Comparison of ENCODE assay signal across 19 cellular contexts in genomic region chrX:16587776-16588175, GRCh38.
DNase-seq lines count a peak whose midpoint lies in the region; ATAC-seq, FAIRE-seq and TF ChIP-seq lines count a peak whose summit lies in the region.
"Had no signal": no experiment of that assay in that cellular context is flagged by ENCODE, and none has a peak within 500 bp of the region (broad histone marks: within the 10 kb centered on the region; RNA-seq: fewer than 3 reads in every experiment).

No MANE protein-coding gene starts in this region.

- DNase-seq in mammary epithelial cell = peak; percentile 52
- no peak for DNase-seq in breast epithelium (ENCODE audit: low spot score in 2 of 2)
- DNase-seq in endodermal cell = no peak
- peak in 1 of 2 donors; percentile 68 for DNase-seq in foreskin keratinocyte
- DNase-seq in mesendoderm = no peak
- DNase-seq in frontal cortex (ENCODE audit: low spot score in 2 of 2) = no peak
- DNase-seq in NCI-H1092 treated with DMSO at 0.1 percent for 48 hours (lab: John Stamatoyannopoulos, UW) = no peak
- DNase-seq: AML-193; Caco-2; CD8-positive, alpha-beta memory T cell; DMS 273 treated with DMSO at 0.1 percent for 48 hours had no signal

- H3K9ac ChIP-seq in mammary epithelial cell (ENCODE audit: insufficient read depth, low read length) (no peak overlapping the region), HUES64 (ENCODE audit: low read depth, low read length) (no peak overlapping the region), endodermal cell (ENCODE audit: extremely low read depth, low read length, poor library complexity, severe bottlenecking) (no peak overlapping the region), mesendoderm (ENCODE audit: low read length) (no peak overlapping the region)
- H3K9ac ChIP-seq: BLaER1 had no signal

- no peaks in the 10 kb centered on the region for H3K79me1 ChIP-seq in mesendoderm (ENCODE audit: low read length)

- H3K36me3 ChIP-seq in mammary epithelial cell (ENCODE audit: insufficient read depth, low read length) = no peaks in the 10 kb centered on the region
- no peaks in the 10 kb centered on the region for H3K36me3 ChIP-seq in breast epithelium
- H3K36me3 ChIP-seq in HUES64 (ENCODE audit: insufficient read depth, low read length) = peaks cover 36% of the 10 kb centered on the region
- peaks cover 21% of the 10 kb centered on the region for H3K36me3 ChIP-seq in endodermal cell (ENCODE audit: control insufficient read depth, insufficient read depth, low read length)
- H3K36me3 ChIP-seq in mesendoderm (ENCODE audit: control insufficient read depth, insufficient read depth, low read length) = no peaks in the 10 kb centered on the region

- ATAC-seq in foreskin keratinocyte = peak; percentile 68
- ATAC-seq: GM12878, HCT116 had no signal

- no peak overlapping the region for H4K5ac ChIP-seq in mesendoderm (ENCODE audit: low read length)

- H3K4me1 ChIP-seq in mammary epithelial cell (ENCODE audit: insufficient read depth, low read length) = peaks cover 32% of the 10 kb centered on the region
- H3K4me1 ChIP-seq in breast epithelium = no peaks in the 10 kb centered on the region
- H3K4me1 ChIP-seq in HUES64 (ENCODE audit: insufficient read depth, low read length) = peaks cover 12% of the 10 kb centered on the region; the same call in 1 of the 2 replicates
- no peaks in the 10 kb centered on the region for H3K4me1 ChIP-seq in endodermal cell (ENCODE audit: control insufficient read depth, insufficient read depth, low read length)
- peaks cover 8% of the 10 kb centered on the region for H3K4me1 ChIP-seq in foreskin keratinocyte
- H3K4me1 ChIP-seq in mesendoderm (ENCODE audit: control insufficient read depth, low read depth, low read length) = no peaks in the 10 kb centered on the region
- H3K4me1 ChIP-seq: BLaER1 had no signal

- no peak for TF ChIP-seq CTCF in mammary epithelial cell (conservative IDR thresholded peaks at IDR 0.05 in 1 of 2, IDR thresholded peaks at IDR 0.05 in 1 of 2; ENCODE audit: extremely low read depth in 1 of 2, insufficient read depth in 1 of 2, low read depth in 1 of 2, low read length in 2 of 2)
- TF ChIP-seq CTCF in breast epithelium (IDR thresholded peaks at IDR 0.05) = no peak
- TF ChIP-seq CTCF in endodermal cell (conservative IDR thresholded peaks at IDR 0.05) = no peak
- TF ChIP-seq CTCF in foreskin keratinocyte (conservative IDR thresholded peaks at IDR 0.05) = no peak

- H3K4me2 ChIP-seq in mammary epithelial cell (ENCODE audit: insufficient read depth, low read depth, low read length) (no peak overlapping the region), mesendoderm (ENCODE audit: low read length) (no peak overlapping the region)
- H3K4me2 ChIP-seq: BLaER1 had no signal

- H3K79me2 ChIP-seq in mammary epithelial cell (ENCODE audit: insufficient read depth, low read length) = no peaks in the 10 kb centered on the region
- H3K79me2 ChIP-seq in mesendoderm (ENCODE audit: control insufficient read depth, insufficient read depth, low read length) = no peaks in the 10 kb centered on the region

- no TSS peak for BruUV-seq in mammary epithelial cell (replicated peaks; lab: Mats Ljungman, UMichigan)

- dilution Hi-C loops in mammary epithelial cell (cut with HindIII; ENCODE audit: low sequenced_read_pairs) = no loop called here

- no peak overlapping the region for H3K56ac ChIP-seq in mesendoderm (ENCODE audit: low read length)

- no peak overlapping the region for H2AFZ ChIP-seq in mammary epithelial cell (ENCODE audit: low read depth, low read length)

- H2AK5ac ChIP-seq in mesendoderm (ENCODE audit: low read length) = no peak overlapping the region

- CTCF ChIA-PET in mammary epithelial cell (lab: Charles Lee; ENCODE audit: low non-redundant PET) = no interaction called here

- H3K23ac ChIP-seq in mesendoderm (ENCODE audit: low read length) = no peak overlapping the region

- H3K27me3 ChIP-seq in mammary epithelial cell (ENCODE audit: insufficient read depth, low read length) (no peaks in the 10 kb centered on the region), breast epithelium (peaks cover 0 to 14% of the 10 kb centered on the region in 2 donors), HUES64 (ENCODE audit: insufficient read depth, low read length) (no peaks in the 10 kb centered on the region), endodermal cell (ENCODE audit: control insufficient read depth, insufficient read depth, low read length, poor library complexity, severe bottlenecking) (no peaks in the 10 kb centered on the region), foreskin keratinocyte (no peaks in the 10 kb centered on the region), mesendoderm (ENCODE audit: insufficient read depth, low read length, poor library complexity) (no peaks in the 10 kb centered on the region)

- in situ Hi-C loops in mammary epithelial cell (cut with MboI; ENCODE audit: low sequenced_read_pairs in 2 of 2) = no loop called here

- no peak overlapping the region for H3K4me3 Mint-ChIP-seq in endodermal cell
- H3K4me3 Mint-ChIP-seq: CD8-positive, alpha-beta memory T cell; IgD-negative memory B cell had no signal

- WGBS in mammary epithelial cell (ENCODE audit: low coverage, missing lambda C conversion rate) = 67% methylated on average over 2 of the region's 2 CpGs
- 92% methylated on average over 1 of the region's 2 CpGs for WGBS in HUES64
- 80% methylated on average over 1 of the region's 2 CpGs; no CpG with 5 or more reads in 1 of the 2 experiments for WGBS in endodermal cell (ENCODE audit: insufficient coverage in 1 of 2, insufficient read length in 1 of 2), 2 experiments
- WGBS in mesendoderm (ENCODE audit: extremely low coverage, insufficient coverage, low lambda C conversion rate) = no CpG with 5 or more reads among the region's 2 CpGs

- TF ChIP-seq POLR2A in breast epithelium (IDR thresholded peaks at IDR 0.05) = no peak

- no peaks in the 10 kb centered on the region for H4K20me1 ChIP-seq in mammary epithelial cell (ENCODE audit: insufficient read depth, low read length)
- H4K20me1 ChIP-seq: BLaER1 had no signal

- intact Hi-C loops in mammary epithelial cell (cut with micrococcal nuclease) = loop anchor here (10.0 kb wide), 1 partner anchor 643 kb away; no protein-coding TSS in a partner anchor
- intact Hi-C loops in breast epithelium (cut with DNase I; ENCODE audit: low total_unique reads) = no loop called here

- peaks cover 53% of the 10 kb centered on the region for H3K4me1 Mint-ChIP-seq in endodermal cell
- H3K4me1 Mint-ChIP-seq: CD8-positive, alpha-beta memory T cell had no signal

- H3K27ac ChIP-seq in mammary epithelial cell (ENCODE audit: insufficient read depth, low read depth, low read length) (no peak overlapping the region), breast epithelium (no peak overlapping the region), HUES64 (ENCODE audit: low read depth, low read length) (peak overlapping the region; percentile 46; the same call in 1 of the 2 replicates), endodermal cell (ENCODE audit: low read depth, low read length) (no peak overlapping the region), foreskin keratinocyte (no peak overlapping the region), mesendoderm (ENCODE audit: low read depth, low read length) (no peak overlapping the region)
- H3K27ac ChIP-seq: 22Rv1, BLaER1, HL-60 had no signal

- H2BK120ac ChIP-seq in mesendoderm (ENCODE audit: low read depth, low read length) = no peak overlapping the region

- no peak overlapping the region for H2BK15ac ChIP-seq in mesendoderm (replicated peaks; ENCODE audit: low read depth)

- no peak for FAIRE-seq in frontal cortex (lab: Jason Lieb, UNC)
- FAIRE-seq: GM12878, H1 had no signal

- peaks cover 11% of the 10 kb centered on the region for H3K9me3 Mint-ChIP-seq in endodermal cell

- H4K8ac ChIP-seq in mesendoderm (ENCODE audit: low read depth, low read length) = no peak overlapping the region

- H3K18ac ChIP-seq in mesendoderm (ENCODE audit: low read length) = no peak overlapping the region

- peak overlapping the region; percentile 4 for H3K27ac Mint-ChIP-seq in endodermal cell
- H3K27ac Mint-ChIP-seq: CD8-positive, alpha-beta memory T cell; IgD-negative memory B cell had no signal

- H3K27me3 Mint-ChIP-seq in endodermal cell (ENCODE audit: insufficient read depth) = no peaks in the 10 kb centered on the region
- H3K27me3 Mint-ChIP-seq: IgD-negative memory B cell had no signal

- H3K4me3 ChIP-seq in mammary epithelial cell (replicated peaks in 1 of 3; ENCODE audit: insufficient read depth in 1 of 3, low read depth in 2 of 3, low read length in 3 of 3) (no peak overlapping the region), breast epithelium (no peak overlapping the region), HUES64 (ENCODE audit: low read length) (no peak overlapping the region), endodermal cell (ENCODE audit: low read length) (no peak overlapping the region), mesendoderm (ENCODE audit: low read length) (no peak overlapping the region)
- H3K4me3 ChIP-seq: BLaER1, GM12878 had no signal

- H3K9me3 ChIP-seq in mammary epithelial cell (replicated peaks; ENCODE audit: insufficient read depth, low read length) (no peaks in the 10 kb centered on the region), breast epithelium (peaks cover 0 to 8% of the 10 kb centered on the region in 2 donors), HUES64 (ENCODE audit: insufficient read depth, low read depth, low read length) (no peaks in the 10 kb centered on the region), endodermal cell (ENCODE audit: control insufficient read depth, low read length) (peaks cover 16% of the 10 kb centered on the region)
- H3K9me3 ChIP-seq: Caco-2 had no signal

- H3K36me3 Mint-ChIP-seq in endodermal cell (ENCODE audit: low read depth) = peaks cover 80% of the 10 kb centered on the region

- no peak overlapping the region for H2BK5ac ChIP-seq in mesendoderm (ENCODE audit: low read length)

- H3K4ac ChIP-seq in mesendoderm (ENCODE audit: low read depth, low read length) = no peak overlapping the region
